2 cellular contexts compared by ENCODE assay signal in genomic region chr19:49814010-49814409, GRCh38.
TF ChIP-seq lines count a peak whose summit lies in the region.

No MANE protein-coding gene starts in this region.

TF ChIP-seq in A549, 52 proteins besides CTCF, POLR2A, EP300 and RAD21:
- TF ChIP-seq NR3C1 (IDR thresholded peaks at IDR 0.05) = no peak
- TF ChIP-seq ESRRA (IDR thresholded peaks at IDR 0.05; ENCODE audit: borderline replicate concordance, low read length) = no peak
- no peak for TF ChIP-seq JUN (IDR thresholded peaks at IDR 0.05)

TF ChIP-seq in K562, 482 proteins besides CTCF, POLR2A, EP300 and RAD21:
- peak; percentile 76 for TF ChIP-seq ZNF512 (tag; IDR thresholded peaks at IDR 0.05)
- no peak for TF ChIP-seq BMI1 (IDR thresholded peaks at IDR 0.05; ENCODE audit: low read length)
- 0 out of 2 replicates have a peak, but pooled peaks have one; percentile 13 for TF ChIP-seq ZNF316 (IDR thresholded peaks at IDR 0.05)
- no peak for TF ChIP-seq THRA (IDR thresholded peaks at IDR 0.05)
- TF ChIP-seq MTA3 (IDR thresholded peaks at IDR 0.05; ENCODE audit: borderline replicate concordance) = no peak
- TF ChIP-seq AFF1 (IDR thresholded peaks at IDR 0.05; ENCODE audit: low read depth in 1 of 2, partially characterized antibody in 2 of 2) = peak in 1 of 2 experiments; percentile 22
- TF ChIP-seq ZKSCAN3 (CRISPR knock-in tag; IDR thresholded peaks at IDR 0.05) = no peak
- TF ChIP-seq RBM25 (IDR thresholded peaks at IDR 0.05; ENCODE audit: low read depth, low read length, severe bottlenecking) = no peak
- TF ChIP-seq USF2 (CRISPR knock-in tag; IDR thresholded peaks at IDR 0.05) = no peak
- no peak for TF ChIP-seq ZBTB11 (CRISPR knock-in tag; IDR thresholded peaks at IDR 0.05)
- TF ChIP-seq PRDM10 (IDR thresholded peaks at IDR 0.05; ENCODE audit: partially characterized antibody) = no peak
- TF ChIP-seq RERE (CRISPR knock-in tag; IDR thresholded peaks at IDR 0.05; ENCODE audit: borderline replicate concordance) = no peak
